8 cellular contexts compared by ENCODE assay signal in the genomic region with DNA sequence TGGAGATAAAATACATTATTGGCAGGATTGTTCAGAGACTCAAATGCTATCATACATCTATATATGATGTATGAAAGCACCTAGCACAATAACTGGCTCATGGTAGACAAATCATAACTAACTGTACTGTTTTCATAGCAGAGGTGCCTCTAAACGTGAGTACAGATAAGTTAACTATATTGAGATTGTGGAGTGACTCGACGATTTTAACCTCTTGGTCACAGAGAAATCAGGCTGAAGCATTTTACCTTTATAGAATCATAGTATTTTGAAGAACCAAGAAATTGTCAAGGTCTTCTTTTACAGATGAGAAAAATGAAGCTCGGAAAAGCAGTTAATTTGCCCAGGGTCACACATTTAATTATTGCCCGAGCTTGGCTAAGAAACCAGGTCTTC. TPM values are rescaled to one million over a fixed set of nuclear protein-coding genes. Genes with fewer than 3 reads are reported as not detected.
DNase-seq lines count a peak whose midpoint lies in the region; ATAC-seq and TF ChIP-seq lines count a peak whose summit lies in the region.

No MANE protein-coding gene starts in this region.

- H3K27me3 Mint-ChIP-seq in IgD-negative memory B cell (no peaks in the 10 kb centered on the region), nephron (ENCODE audit: low read depth) (no peaks in the 10 kb centered on the region)
- H3K27me3 Mint-ChIP-seq in central memory CD8-positive, alpha-beta T cell, result no peaks in the 10 kb centered on the region

- H3K36me3 Mint-ChIP-seq in IgD-negative memory B cell, result no peaks in the 10 kb centered on the region
- H3K36me3 Mint-ChIP-seq in central memory CD8-positive, alpha-beta T cell (ENCODE audit: insufficient read depth), result peaks cover 4% of the 10 kb centered on the region
- no peaks in the 10 kb centered on the region for H3K36me3 Mint-ChIP-seq in nephron (ENCODE audit: low read depth)

- H3K4me3 ChIP-seq in BE2C (ENCODE audit: low read depth, low read length) (peak overlapping the region; percentile 84), left lung (peak overlapping the region in 1 of 2 donors; percentile 81)

- H3K27ac Mint-ChIP-seq in IgD-negative memory B cell (peak overlapping the region in 2 of 3 donors; percentile 14 to 69), nephron (peak overlapping the region; percentile 87 to 94 (median 89))
- H3K27ac Mint-ChIP-seq in central memory CD8-positive, alpha-beta T cell (ENCODE audit: low read depth), result peak overlapping the region; percentile 78

- no peak for ATAC-seq in central memory CD8-positive, alpha-beta T cell (replicated peaks; ENCODE audit: extremely low read depth, poor library complexity, severe bottlenecking)
- ATAC-seq in left lung (no peak), HG03439 (IDR thresholded peaks at IDR 0.05; ENCODE audit: unreplicated experiment) (no peak)

- TF ChIP-seq CTCF in BE2C (IDR thresholded peaks at IDR 0.05; ENCODE audit: low read depth, low read length) (no peak), nephron (IDR thresholded peaks at IDR 0.05; ENCODE audit: unreplicated experiment in 3 of 3) (no peak), RWPE1 (conservative IDR thresholded peaks at IDR 0.05; ENCODE audit: low read depth) (no peak), left lung (IDR thresholded peaks at IDR 0.05) (no peak)

- no peaks in the 10 kb centered on the region for H3K9me3 ChIP-seq in BE2C
- no peaks in the 10 kb centered on the region for H3K9me3 ChIP-seq in left lung

- H3K36me3 ChIP-seq in BE2C (peaks cover 12% of the 10 kb centered on the region), left lung (peaks cover 0 to 15% of the 10 kb centered on the region in 2 donors)

- H3K4me1 ChIP-seq in BE2C, result peaks cover 3% of the 10 kb centered on the region; the same call in 1 of the 2 replicates
- peaks cover 0 to 27% of the 10 kb centered on the region in 2 donors for H3K4me1 ChIP-seq in left lung

- H3K4me1 Mint-ChIP-seq in IgD-negative memory B cell (peaks cover 4 to 18% (median 14%) of the 10 kb centered on the region in 3 donors), nephron (peaks cover 13% of the 10 kb centered on the region)
- peaks cover 13% of the 10 kb centered on the region for H3K4me1 Mint-ChIP-seq in central memory CD8-positive, alpha-beta T cell

- H3K27me3 ChIP-seq in BE2C (no peaks in the 10 kb centered on the region), left lung (no peaks in the 10 kb centered on the region)

- H3K9me3 Mint-ChIP-seq in IgD-negative memory B cell (no peaks in the 10 kb centered on the region), nephron (no peaks in the 10 kb centered on the region)
- H3K9me3 Mint-ChIP-seq in central memory CD8-positive, alpha-beta T cell, result no peaks in the 10 kb centered on the region

- no peak overlapping the region for H3K27ac ChIP-seq in RWPE1
- H3K27ac ChIP-seq in left lung, result peak overlapping the region in 1 of 2 donors; percentile 95

- CTCF ChIA-PET in RWPE1 (lab: Yijun Ruan, JAX), result interaction anchor here (1.1 kb wide), 1 partner anchor 71 kb away, joined by 5 read pairs; no protein-coding TSS in a partner anchor

- intact Hi-C loops in left lung (cut with DNase I), result no loop called here

- H3K4me3 Mint-ChIP-seq in IgD-negative memory B cell (peak overlapping the region; percentile 87 to 94 (median 93)), nephron (peak overlapping the region; percentile 87 to 95 (median 91))
- peak overlapping the region; percentile 87 for H3K4me3 Mint-ChIP-seq in central memory CD8-positive, alpha-beta T cell

- POLR2A ChIA-PET in RWPE1 (lab: Yijun Ruan, JAX; ENCODE audit: low non-redundant PET), result interaction anchor here (0.6 kb wide), 1 partner anchor 415 kb away, joined by 5 read pairs; no protein-coding TSS in a partner anchor

- DNase-seq in BE2C, result no peak
- DNase-seq in central memory CD8-positive, alpha-beta T cell (ENCODE audit: low spot score in 2 of 2), result no peak
- DNase-seq in RWPE1 (ENCODE audit: low spot score), result no peak
- DNase-seq in left lung, result no peak
- DNase-seq in KG1 (lab: John Stamatoyannopoulos, UW), result no peak

RNA-seq across cellular contexts. Expression of a gene that starts 0.7 kb away (rescaled TPM):
- 8.5 TPM for polyA plus RNA-seq in BE2C (2012; ENCODE audit: insufficient read depth, insufficient read length, low read depth)
- 29.9 TPM for polyA plus RNA-seq in IgD-negative memory B cell
- 10 to 100 TPM; 36.1 to 37.3 TPM for total RNA-seq in left lung

RNA-seq across cellular contexts. Expression of a gene that starts 28.3 kb away (rescaled TPM):
- polyA plus RNA-seq in BE2C (2012; ENCODE audit: insufficient read depth, insufficient read length, low read depth), result 201 TPM
- 95.2 TPM for polyA plus RNA-seq in IgD-negative memory B cell
- total RNA-seq in left lung, result 100 to 1,000 TPM in 1 of 2 donors, 10 to 100 TPM in 1; 84.2 to 101 TPM
